In the genomic region with DNA sequence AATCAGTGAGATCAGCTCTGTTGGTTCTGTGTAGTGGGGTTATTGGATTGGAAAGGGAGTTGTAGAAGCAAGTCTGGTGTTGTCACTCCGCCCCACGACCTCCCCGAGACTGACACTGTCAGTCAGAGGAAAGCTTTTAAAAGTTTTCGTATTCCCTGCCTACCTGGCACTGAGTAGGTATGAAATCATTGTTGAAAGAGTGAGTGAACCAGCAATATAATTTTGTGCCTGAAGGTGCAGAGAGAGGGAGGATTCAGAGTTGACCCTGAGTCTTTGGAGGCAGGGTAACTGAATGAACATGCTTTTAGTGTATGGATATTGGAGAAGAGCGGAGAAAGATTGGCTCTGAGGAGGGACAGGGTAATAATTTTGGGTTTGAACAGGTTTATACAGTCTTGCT, we compare ENCODE assay signal across 21 cellular contexts. TPM values are rescaled to one million over a fixed set of nuclear protein-coding genes. Genes with fewer than 3 reads are reported as not detected.
DNase-seq lines count a peak whose midpoint lies in the region; ATAC-seq and TF ChIP-seq lines count a peak whose summit lies in the region.
"Had no signal": no experiment of that assay in that cellular context is flagged by ENCODE, and none has a peak within 500 bp of the region (broad histone marks: within the 10 kb centered on the region; RNA-seq: fewer than 3 reads in every experiment).

No MANE protein-coding gene starts in this region.

- no peak for DNase-seq in stimulated activated naive CD8-positive, alpha-beta T cell treated with anti-CD3 and anti-CD28 coated beads, Interleukin-15, Interleukin-2, amounts not matched to agents 100 U/mL and 50 U/mL, for 24 hours
- DNase-seq in endothelial cell (ENCODE audit: low spot score) (no peak), stomach (no peak), NCI-H526 treated with DMSO at 0.1 percent for 48 hours (lab: John Stamatoyannopoulos, UW) (no peak), EL (no peak)
- DNase-seq: AML-193; CD8-positive, alpha-beta memory T cell; KBM-7; NCI-H1105 treated with DMSO at 0.1 percent for 48 hours; NCI-H146; NCI-H1930; NCI-H2107; NCI-H524; NCI-H774; SJCRH30 had no signal

- H3K36me3 ChIP-seq in stomach, result no peaks in the 10 kb centered on the region
- H3K36me3 ChIP-seq: SJCRH30 had no signal

- peak overlapping the region; percentile 7 for H3K27ac Mint-ChIP-seq in stimulated activated naive CD8-positive, alpha-beta T cell treated with anti-CD3 and anti-CD28 coated beads, Interleukin-15, Interleukin-2, amounts not matched to agents 100 ng/mL and 50 ng/mL, for 24 hours
- H3K27ac Mint-ChIP-seq in IgD-negative memory B cell, result peak overlapping the region in 2 of 3 donors; percentile 47 to 88
- peak overlapping the region; percentile 10 for H3K27ac Mint-ChIP-seq in endothelial cell (ENCODE audit: unreplicated experiment)

- H3K27me3 Mint-ChIP-seq in stimulated activated naive CD8-positive, alpha-beta T cell treated with anti-CD3 and anti-CD28 coated beads, Interleukin-15, Interleukin-2, amounts not matched to agents 100 ng/mL and 50 ng/mL, for 24 hours, result no peaks in the 10 kb centered on the region
- no peaks in the 10 kb centered on the region for H3K27me3 Mint-ChIP-seq in IgD-negative memory B cell
- no peaks in the 10 kb centered on the region for H3K27me3 Mint-ChIP-seq in endothelial cell (ENCODE audit: unreplicated experiment)
- H3K27me3 Mint-ChIP-seq: CD8-positive, alpha-beta memory T cell had no signal

- peaks cover 4% of the 10 kb centered on the region for H3K36me3 Mint-ChIP-seq in stimulated activated naive CD8-positive, alpha-beta T cell treated with anti-CD3 and anti-CD28 coated beads, Interleukin-15, Interleukin-2, amounts not matched to agents 100 ng/mL and 50 ng/mL, for 24 hours (ENCODE audit: low read depth)
- H3K36me3 Mint-ChIP-seq in IgD-negative memory B cell (peaks cover 3% of the 10 kb centered on the region), endothelial cell (ENCODE audit: low read depth, unreplicated experiment) (peaks cover 5% of the 10 kb centered on the region)

- H3K9me3 Mint-ChIP-seq in stimulated activated naive CD8-positive, alpha-beta T cell treated with anti-CD3 and anti-CD28 coated beads, Interleukin-15, Interleukin-2, amounts not matched to agents 100 ng/mL and 50 ng/mL, for 24 hours, result no peaks in the 10 kb centered on the region
- H3K9me3 Mint-ChIP-seq in IgD-negative memory B cell (no peaks in the 10 kb centered on the region), endothelial cell (ENCODE audit: unreplicated experiment) (no peaks in the 10 kb centered on the region)
- H3K9me3 Mint-ChIP-seq: CD8-positive, alpha-beta memory T cell had no signal

- H3K27me3 ChIP-seq in stomach, result no peaks in the 10 kb centered on the region
- H3K27me3 ChIP-seq: BLaER1 treated with 17β-estradiol and CSF1 and Interleukin-3, amounts not matched to agents 10 nM and 100 nM; SJCRH30 had no signal

- H3K4me3 Mint-ChIP-seq in stimulated activated naive CD8-positive, alpha-beta T cell treated with anti-CD3 and anti-CD28 coated beads, Interleukin-15, Interleukin-2, amounts not matched to agents 100 ng/mL and 50 ng/mL, for 24 hours, result no peak overlapping the region
- H3K4me3 Mint-ChIP-seq in IgD-negative memory B cell (peak overlapping the region in 1 of 4 donors; percentile 1), endothelial cell (ENCODE audit: unreplicated experiment) (no peak overlapping the region)

- H3K4me1 ChIP-seq in stomach, result peaks cover 29 to 95% (median 65%) of the 10 kb centered on the region in 4 donors

- TF ChIP-seq CTCF in endothelial cell (IDR thresholded peaks at IDR 0.05; ENCODE audit: unreplicated experiment) (no peak), stomach (IDR thresholded peaks at IDR 0.05) (no peak)

- H3K4me1 Mint-ChIP-seq in stimulated activated naive CD8-positive, alpha-beta T cell treated with anti-CD3 and anti-CD28 coated beads, Interleukin-15, Interleukin-2, amounts not matched to agents 100 ng/mL and 50 ng/mL, for 24 hours (ENCODE audit: low read depth), result peaks cover 55% of the 10 kb centered on the region
- H3K4me1 Mint-ChIP-seq in IgD-negative memory B cell (peaks cover 27 to 41% (median 40%) of the 10 kb centered on the region in 3 donors), endothelial cell (ENCODE audit: unreplicated experiment) (peaks cover 39% of the 10 kb centered on the region)

- peak overlapping the region; percentile 34 to 79 (median 59) for H3K27ac ChIP-seq in stomach
- H3K27ac ChIP-seq: BLaER1 treated with 17β-estradiol and CSF1 and Interleukin-3, amounts not matched to agents 10 nM and 100 nM; HL-60; SJCRH30 had no signal

- ATAC-seq in stimulated activated naive CD8-positive, alpha-beta T cell treated with anti-CD3 and anti-CD28 coated beads, Interleukin-15, Interleukin-2, amounts not matched to agents 100 U/mL and 50 U/mL, for 24 hours, result no peak
- no peak for ATAC-seq in GM19324 (IDR thresholded peaks at IDR 0.05; ENCODE audit: low FRiP score, unreplicated experiment)
- ATAC-seq: HCT116 had no signal

- no peak for TF ChIP-seq EP300 in stomach (IDR thresholded peaks at IDR 0.05)

- 91 to 94% (median 93%) methylated on average over 5 of the region's 5 CpGs for WGBS in stomach, 5 donors

- no peaks in the 10 kb centered on the region for H3K9me3 ChIP-seq in stomach
- H3K9me3 ChIP-seq: SJCRH30 had no signal

- intact Hi-C loops in stomach (cut with DNase I; ENCODE audit: low total_unique reads), result no loop called here

- no peak for TF ChIP-seq POLR2A in stomach (IDR thresholded peaks at IDR 0.05)

- H3K4me3 ChIP-seq in stomach, result no peak overlapping the region
- H3K4me3 ChIP-seq: BLaER1 treated with 17β-estradiol and CSF1 and Interleukin-3, amounts not matched to agents 10 nM and 100 nM; SJCRH30 had no signal

RNA-seq across cellular contexts. Expression of a gene that starts 27.3 kb away (rescaled TPM):
- polyA plus RNA-seq in IgD-negative memory B cell (8.3 TPM), stomach (10 to 100 TPM; 20.2 to 29.4 (median 25.8) TPM)
- total RNA-seq in endothelial cell (ENCODE audit: unreplicated experiment) (169 TPM), stomach (10 to 100 TPM in 4 of 5 donors, 1 to 10 TPM in 1; 5.8 to 99.6 (median 60.0) TPM)

Comparison
In these comparisons a context has a peak if more than half of its experiments do, and no peak if none do; other contexts are left out.
1. H3K27ac Mint-ChIP-seq: peak in every context shown above with its lines; median percentile 68 in IgD-negative memory B cell; 10 in endothelial cell; 7 in stimulated activated naive CD8-positive, alpha-beta T cell treated with anti-CD3 and anti-CD28 coated beads, Interleukin-15, Interleukin-2, amounts not matched to agents 100 ng/mL and 50 ng/mL, for 24 hours.